ENCODE assay signal across 1 cellular context in the genomic region with DNA sequence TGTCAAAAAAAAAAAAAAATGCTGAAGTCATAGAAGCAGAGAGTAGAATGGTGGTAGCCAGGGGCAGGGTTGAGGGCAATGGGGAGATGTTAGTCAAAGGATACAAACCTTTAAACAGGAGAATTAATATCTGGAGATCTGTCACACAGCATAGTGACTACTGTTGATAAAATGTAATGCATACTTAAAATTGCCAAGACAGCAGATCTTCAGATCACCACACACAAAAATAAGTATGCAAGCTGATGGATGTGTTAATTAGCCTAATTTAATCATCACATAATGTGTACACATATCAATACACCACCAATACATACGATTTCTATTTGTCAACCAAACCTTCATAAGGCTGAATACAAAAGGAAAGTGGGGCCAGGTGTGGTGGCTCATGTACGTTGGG.
TF ChIP-seq lines count a peak whose summit lies in the region.

No MANE protein-coding gene starts in this region.

TF ChIP-seq in HepG2, 621 proteins besides CTCF, POLR2A, EP300 and RAD21:
- TF ChIP-seq, protein P1, sequence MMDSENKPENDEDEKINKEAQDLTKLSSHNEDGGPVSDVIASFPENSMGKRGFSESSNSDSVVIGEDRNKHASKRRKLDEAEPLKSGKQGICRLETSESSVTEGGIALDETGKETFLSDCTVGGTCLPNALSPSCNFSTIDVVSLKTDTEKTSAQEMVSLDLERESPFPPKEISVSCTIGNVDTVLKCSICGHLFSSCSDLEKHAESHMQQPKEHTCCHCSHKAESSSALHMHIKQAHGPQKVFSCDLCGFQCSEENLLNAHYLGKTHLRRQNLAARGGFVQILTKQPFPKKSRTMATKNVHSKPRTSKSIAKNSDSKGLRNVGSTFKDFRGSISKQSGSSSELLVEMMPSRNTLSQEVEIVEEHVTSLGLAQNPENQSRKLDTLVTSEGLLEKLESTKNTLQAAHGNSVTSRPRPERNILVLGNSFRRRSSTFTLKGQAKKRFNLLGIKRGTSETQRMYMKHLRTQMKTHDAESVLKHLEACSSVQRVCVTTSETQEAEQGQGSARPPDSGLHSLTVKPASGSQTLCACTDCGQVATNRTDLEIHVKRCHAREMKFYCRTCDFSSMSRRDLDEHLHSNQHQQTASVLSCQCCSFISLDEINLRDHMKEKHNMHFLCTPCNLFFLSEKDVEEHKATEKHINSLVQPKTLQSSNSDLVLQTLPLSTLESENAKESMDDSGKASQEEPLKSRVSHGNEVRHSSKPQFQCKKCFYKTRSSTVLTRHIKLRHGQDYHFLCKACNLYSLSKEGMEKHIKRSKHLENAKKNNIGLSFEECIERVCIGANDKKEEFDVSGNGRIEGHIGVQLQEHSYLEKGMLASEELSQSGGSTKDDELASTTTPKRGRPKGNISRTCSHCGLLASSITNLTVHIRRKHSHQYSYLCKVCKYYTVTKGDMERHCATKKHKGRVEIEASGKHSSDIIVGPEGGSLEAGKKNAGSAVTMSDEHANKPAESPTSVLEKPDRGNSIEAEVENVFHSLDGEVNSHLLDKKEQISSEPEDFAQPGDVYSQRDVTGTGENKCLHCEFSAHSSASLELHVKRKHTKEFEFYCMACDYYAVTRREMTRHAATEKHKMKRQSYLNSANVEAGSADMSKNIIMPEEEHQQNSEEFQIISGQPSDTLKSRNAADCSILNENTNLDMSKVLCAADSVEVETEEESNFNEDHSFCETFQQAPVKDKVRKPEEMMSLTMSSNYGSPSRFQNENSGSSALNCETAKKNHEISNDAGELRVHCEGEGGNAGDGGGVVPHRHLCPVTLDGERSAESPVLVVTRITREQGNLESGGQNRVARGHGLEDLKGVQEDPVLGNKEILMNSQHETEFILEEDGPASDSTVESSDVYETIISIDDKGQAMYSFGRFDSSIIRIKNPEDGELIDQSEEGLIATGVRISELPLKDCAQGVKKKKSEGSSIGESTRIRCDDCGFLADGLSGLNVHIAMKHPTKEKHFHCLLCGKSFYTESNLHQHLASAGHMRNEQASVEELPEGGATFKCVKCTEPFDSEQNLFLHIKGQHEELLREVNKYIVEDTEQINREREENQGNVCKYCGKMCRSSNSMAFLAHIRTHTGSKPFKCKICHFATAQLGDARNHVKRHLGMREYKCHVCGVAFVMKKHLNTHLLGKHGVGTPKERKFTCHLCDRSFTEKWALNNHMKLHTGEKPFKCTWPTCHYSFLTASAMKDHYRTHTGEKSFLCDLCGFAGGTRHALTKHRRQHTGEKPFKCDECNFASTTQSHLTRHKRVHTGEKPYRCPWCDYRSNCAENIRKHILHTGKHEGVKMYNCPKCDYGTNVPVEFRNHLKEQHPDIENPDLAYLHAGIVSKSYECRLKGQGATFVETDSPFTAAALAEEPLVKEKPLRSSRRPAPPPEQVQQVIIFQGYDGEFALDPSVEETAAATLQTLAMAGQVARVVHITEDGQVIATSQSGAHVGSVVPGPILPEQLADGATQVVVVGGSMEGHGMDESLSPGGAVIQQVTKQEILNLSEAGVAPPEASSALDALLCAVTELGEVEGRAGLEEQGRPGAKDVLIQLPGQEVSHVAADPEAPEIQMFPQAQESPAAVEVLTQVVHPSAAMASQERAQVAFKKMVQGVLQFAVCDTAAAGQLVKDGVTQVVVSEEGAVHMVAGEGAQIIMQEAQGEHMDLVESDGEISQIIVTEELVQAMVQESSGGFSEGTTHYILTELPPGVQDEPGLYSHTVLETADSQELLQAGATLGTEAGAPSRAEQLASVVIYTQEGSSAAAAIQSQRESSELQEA (CRISPR knock-in tag; IDR thresholded peaks at IDR 0.05; ENCODE audit: not compliant biosample characterization), result no peak
- TF ChIP-seq KLF15 (CRISPR knock-in tag; IDR thresholded peaks at IDR 0.05; ENCODE audit: borderline replicate concordance) (no peak), FOXK1 (CRISPR knock-in tag; IDR thresholded peaks at IDR 0.05; ENCODE audit: borderline replicate concordance, low read depth) (no peak), MAFF (IDR thresholded peaks at IDR 0.05; ENCODE audit: low read depth, low read length) (peak; percentile 55), SAFB2 (CRISPR knock-in tag; IDR thresholded peaks at IDR 0.05; ENCODE audit: borderline replicate concordance, low read depth) (no peak), MAFK (conservative IDR thresholded peaks at IDR 0.05 in 1 of 2, IDR thresholded peaks at IDR 0.05 in 1 of 2; ENCODE audit: low read length in 2 of 2) (peak; percentile 68 to 75)
